8 cellular contexts compared by ENCODE assay signal in the genomic region with DNA sequence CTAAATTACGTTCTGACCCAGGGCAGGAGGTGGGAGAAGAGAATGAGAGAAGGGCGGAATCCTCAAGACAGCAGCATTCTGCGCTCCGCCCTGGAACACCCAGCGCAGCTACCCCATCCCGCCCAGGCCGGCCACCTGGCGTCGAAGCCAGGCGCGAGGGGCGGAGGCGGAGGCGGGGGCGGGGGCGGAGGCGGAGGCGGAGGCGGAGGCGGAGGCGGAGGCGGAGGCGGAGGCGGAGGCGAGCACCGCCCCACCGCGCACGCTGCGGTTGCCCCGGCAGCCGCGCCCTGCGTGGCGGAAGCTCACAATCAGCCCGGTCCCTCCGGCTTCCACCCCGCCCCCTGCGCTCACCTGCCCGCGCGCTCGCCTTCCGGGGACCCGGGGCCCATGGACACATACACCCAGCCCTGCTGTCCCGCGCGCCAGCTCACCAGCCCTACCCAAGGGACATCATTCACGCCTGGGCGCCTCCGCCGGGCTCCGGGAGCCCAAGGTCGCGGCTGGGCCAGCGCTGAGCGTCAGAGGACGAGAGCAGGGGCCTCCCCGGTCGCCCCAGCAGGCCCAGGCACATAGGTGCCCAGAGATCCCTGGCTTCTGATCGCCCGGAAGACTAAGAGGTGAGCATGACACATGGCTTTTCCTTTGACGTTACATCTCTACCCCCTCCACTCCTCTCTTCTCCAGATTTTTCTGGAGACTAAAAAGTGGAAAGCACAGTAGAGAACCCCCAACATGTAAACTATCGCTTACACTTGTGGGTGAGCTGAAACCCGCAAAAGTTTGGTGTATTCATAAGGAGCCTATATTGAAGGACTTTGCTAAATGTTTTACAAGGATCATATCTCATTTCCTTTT. TPM values are rescaled to one million over a fixed set of nuclear protein-coding genes. Genes with fewer than 3 reads are reported as not detected.
DNase-seq lines count a peak whose midpoint lies in the region; TF ChIP-seq lines count a peak whose summit lies in the region.

Gene ANKEF1, plus strand, starts transcription at position 271 of the 855 bp plus-strand sequence. CDS start 3,315 bp downstream, outside the sequence.

- TF ChIP-seq CTCF in DOHH2 (IDR thresholded peaks at IDR 0.05; ENCODE audit: low read depth, low read length, poor library complexity, severe bottlenecking) (no peak), LNCaP clone FGC (IDR thresholded peaks at IDR 0.05; ENCODE audit: control insufficient read depth, extremely low read depth, insufficient read depth) (0 out of 2 replicates have a peak, but pooled peaks have one; percentile 5), RWPE1 (conservative IDR thresholded peaks at IDR 0.05; ENCODE audit: low read depth) (no peak), glutamatergic neuron (IDR thresholded peaks at IDR 0.05; ENCODE audit: partially characterized antibody, unreplicated experiment) (no peak), osteoblast (IDR thresholded peaks at IDR 0.05; ENCODE audit: extremely low read depth, low read depth, low read length) (no peak)

- peak within 1 kb of the TSS; percentile 66 for H3K4me3 Mint-ChIP-seq in activated naive CD4-positive, alpha-beta T cell treated with anti-CD3 and anti-CD28 coated beads for 36 hours
- peak within 1 kb of the TSS; percentile 78 for H3K4me3 Mint-ChIP-seq in glutamatergic neuron (ENCODE audit: unreplicated experiment)

- H3K27ac ChIP-seq in DOHH2 (ENCODE audit: low read depth, low read length) (no peak within 1 kb of the TSS), RWPE1 (peak within 1 kb of the TSS; percentile 83), osteoblast (ENCODE audit: low read depth, low read length) (no peak within 1 kb of the TSS), thymus (ENCODE audit: low read depth) (peak within 1 kb of the TSS; percentile 78)

- peak within 1 kb of the TSS; percentile 77 for H2AFZ ChIP-seq in osteoblast (ENCODE audit: low read length)

- H3K27me3 ChIP-seq in DOHH2 (ENCODE audit: control insufficient read depth, low read length) = peaks cover 3% of the 10 kb centered on the region; the same call in 1 of the 2 replicates
- H3K27me3 ChIP-seq in osteoblast (ENCODE audit: insufficient read depth, low read length) = peaks cover 10% of the 10 kb centered on the region
- no peaks in the 10 kb centered on the region for H3K27me3 ChIP-seq in thymus (ENCODE audit: control insufficient read depth, insufficient read depth)

- H3K4me2 ChIP-seq in DOHH2 (ENCODE audit: low read length) = peak within 1 kb of the TSS; percentile 54
- peak within 1 kb of the TSS; percentile 78 for H3K4me2 ChIP-seq in osteoblast (ENCODE audit: insufficient read depth, low read length)

- peaks cover 3% of the 10 kb centered on the region for H3K36me3 Mint-ChIP-seq in activated naive CD4-positive, alpha-beta T cell treated with anti-CD3 and anti-CD28 coated beads for 36 hours (ENCODE audit: low read depth)
- H3K36me3 Mint-ChIP-seq in glutamatergic neuron (ENCODE audit: unreplicated experiment) = no peaks in the 10 kb centered on the region

- no peaks in the 10 kb centered on the region for H4K20me1 ChIP-seq in DOHH2 (ENCODE audit: control insufficient read depth, insufficient read depth, low read depth, low read length)
- no peaks in the 10 kb centered on the region for H4K20me1 ChIP-seq in osteoblast (ENCODE audit: insufficient read depth, low read length)

- CTCF ChIA-PET in RWPE1 (lab: Yijun Ruan, JAX) = interaction anchor here (0.5 to 2.3 kb wide), 2 partner anchors 31 to 56 kb away, joined by 4 to 10 read pairs; no protein-coding TSS in a partner anchor
- CTCF ChIA-PET in activated naive CD4-positive, alpha-beta T cell treated with anti-CD3 and anti-CD28 coated beads for 36 hours (lab: Charles Lee) = interaction anchor here (0.9 to 1.2 kb wide), 2 partner anchors 56 to 58 kb away, joined by 3 to 4 read pairs; no protein-coding TSS in a partner anchor

- H3K4me3 ChIP-seq in DOHH2 (ENCODE audit: low read length) (peak within 1 kb of the TSS; percentile 68), LNCaP clone FGC (ENCODE audit: low read depth, low read length) (peak within 1 kb of the TSS; percentile 89), osteoblast (ENCODE audit: insufficient read depth, low read length) (peak within 1 kb of the TSS; percentile 72), thymus (ENCODE audit: low read length) (peak within 1 kb of the TSS; percentile 63)

- H3K79me2 ChIP-seq in DOHH2 (ENCODE audit: control insufficient read depth, low read length) (no peaks in the 10 kb centered on the region), osteoblast (ENCODE audit: insufficient read depth, low read length) (no peaks in the 10 kb centered on the region)

- no peak within 1 kb of the TSS for H3K27ac Mint-ChIP-seq in activated naive CD4-positive, alpha-beta T cell treated with anti-CD3 and anti-CD28 coated beads for 36 hours
- peak within 1 kb of the TSS; percentile 7 for H3K27ac Mint-ChIP-seq in glutamatergic neuron (ENCODE audit: unreplicated experiment)

- H3K9me2 ChIP-seq in DOHH2 (replicated peaks; ENCODE audit: control insufficient read depth, low read length) = no peaks in the 10 kb centered on the region

- H3K27me3 Mint-ChIP-seq in activated naive CD4-positive, alpha-beta T cell treated with anti-CD3 and anti-CD28 coated beads for 36 hours (ENCODE audit: low read depth) = no peaks in the 10 kb centered on the region
- H3K27me3 Mint-ChIP-seq in glutamatergic neuron (ENCODE audit: unreplicated experiment) = peaks cover 1% of the 10 kb centered on the region

- 4% methylated on average over 60 of the region's 65 CpGs for WGBS in thymus

- intact Hi-C loops in activated naive CD4-positive, alpha-beta T cell treated with anti-CD3 and anti-CD28 coated beads for 36 hours (cut with micrococcal nuclease) = loop anchor here (1.0 to 10.0 kb wide), 4 partner anchors 56 to 640 kb away; partner anchors contain the start of genes JAG1 and SLX4IP

- H3K36me3 ChIP-seq in DOHH2 (ENCODE audit: control insufficient read depth, low read length) = no peaks in the 10 kb centered on the region
- no peaks in the 10 kb centered on the region for H3K36me3 ChIP-seq in osteoblast (ENCODE audit: insufficient read depth, low read length)
- H3K36me3 ChIP-seq in thymus (ENCODE audit: control insufficient read depth, insufficient read depth) = no peaks in the 10 kb centered on the region

- DNase-seq in GOT3 (lab: John Stamatoyannopoulos, UW) (peak; percentile 8), LNCaP clone FGC (ENCODE audit: low read depth) (peak; percentile 61), RWPE1 (ENCODE audit: low spot score) (peak; percentile 84), glutamatergic neuron (peak; percentile 90), osteoblast (ENCODE audit: insufficient read length, low spot score, missing footprints) (peak; percentile 82)
- DNase-seq in activated naive CD4-positive, alpha-beta T cell treated with anti-CD3 and anti-CD28 coated beads for 36 hours = peak; percentile 75

- peaks cover 6% of the 10 kb centered on the region for H3K4me1 Mint-ChIP-seq in activated naive CD4-positive, alpha-beta T cell treated with anti-CD3 and anti-CD28 coated beads for 36 hours (ENCODE audit: low read depth)
- no peaks in the 10 kb centered on the region for H3K4me1 Mint-ChIP-seq in glutamatergic neuron (ENCODE audit: low read depth, unreplicated experiment)

- no peaks in the 10 kb centered on the region for H3K9me3 Mint-ChIP-seq in activated naive CD4-positive, alpha-beta T cell treated with anti-CD3 and anti-CD28 coated beads for 36 hours
- no peaks in the 10 kb centered on the region for H3K9me3 Mint-ChIP-seq in glutamatergic neuron (ENCODE audit: unreplicated experiment)

- H3K9me3 ChIP-seq in DOHH2 (ENCODE audit: control insufficient read depth, insufficient read depth, low read length) (no peaks in the 10 kb centered on the region), osteoblast (ENCODE audit: low read depth, low read length) (no peaks in the 10 kb centered on the region), thymus (ENCODE audit: control insufficient read depth) (no peaks in the 10 kb centered on the region)

- H3F3A ChIP-seq in DOHH2 (ENCODE audit: control insufficient read depth, insufficient read depth) = no peaks in the 10 kb centered on the region

- H3K4me1 ChIP-seq in DOHH2 (ENCODE audit: control insufficient read depth, low read length) = peaks cover 7% of the 10 kb centered on the region
- peaks cover 1% of the 10 kb centered on the region for H3K4me1 ChIP-seq in osteoblast (ENCODE audit: insufficient read depth, low read length)
- peaks cover 5% of the 10 kb centered on the region for H3K4me1 ChIP-seq in thymus (ENCODE audit: control insufficient read depth, insufficient read depth, low read length)

- POLR2A ChIA-PET in RWPE1 (lab: Yijun Ruan, JAX; ENCODE audit: low non-redundant PET) = no interaction called here

RNA-seq across cellular contexts. Expression of gene ANKEF1, which starts in this region (rescaled TPM):
- total RNA-seq in activated naive CD4-positive, alpha-beta T cell treated with anti-CD3 and anti-CD28 coated beads for 36 hours = 1 to 10 TPM; 2.8 to 3.2 TPM
- total RNA-seq in glutamatergic neuron (ENCODE audit: unreplicated experiment) = 4.3 TPM
- 2.1 and 2.5 TPM in 2 replicates for total RNA-seq in osteoblast
- 3.2 TPM for polyA plus RNA-seq in thymus

Comparison
In these comparisons a context has a peak if more than half of its experiments do, and no peak if none do; other contexts are left out.
1. H3K27ac ChIP-seq: peak in RWPE1 (single experiment) and thymus (single experiment); none in DOHH2 (single experiment) and osteoblast (single experiment).
2. DNase-seq: peak in every context shown above with its lines; median percentile 90 in glutamatergic neuron; 84 in RWPE1; 82 in osteoblast; 75 in activated naive CD4-positive, alpha-beta T cell treated with anti-CD3 and anti-CD28 coated beads for 36 hours; 61 in LNCaP clone FGC; 8 in GOT3.
3. Peak in every context shown above with its lines, with median percentiles within 50 percentile points of each other: H3K4me3 ChIP-seq.